Comparison of ENCODE assay signal across 8 cellular contexts in genomic region chr2:172234716-172235661, GRCh38.
DNase-seq lines count a peak whose midpoint lies in the region; ATAC-seq, FAIRE-seq and TF ChIP-seq lines count a peak whose summit lies in the region.

No MANE protein-coding gene starts in this region.

- TF ChIP-seq CTCF in SK-N-SH (IDR thresholded peaks at IDR 0.05) (no peak; the same call in 1 of the 2 replicates), choroid plexus epithelial cell (conservative IDR thresholded peaks at IDR 0.05; ENCODE audit: low read depth, low read length) (no peak)

- CTCF ChIA-PET in SK-N-SH (lab: Yijun Ruan, JAX): interaction anchor here (0.6 to 2.8 kb wide), 6 partner anchors 13 to 269 kb away, joined by 3 to 16 read pairs (median 4); no protein-coding TSS in a partner anchor

- H3K9me2 ChIP-seq in SK-N-SH: no peaks in the 10 kb centered on the region

- H3K4me1 ChIP-seq in SK-N-SH (ENCODE audit: control insufficient read depth in 1 of 2, insufficient read depth in 2 of 2, low read depth in 1 of 2, low read length in 1 of 2): peaks cover 7 to 21% of the 10 kb centered on the region in 2 experiments

- H3K4me3 ChIP-seq in SK-N-SH (ENCODE audit: low read depth in 2 of 2, low read length in 1 of 2): peak overlapping the region; percentile 42 to 55
- H3K4me3 ChIP-seq in choroid plexus epithelial cell (ENCODE audit: low read depth, low read length): peak overlapping the region; percentile 48

- peak overlapping the region; percentile 86 for H2AFZ ChIP-seq in SK-N-SH (ENCODE audit: low read depth)

- no peak overlapping the region for H3K27ac ChIP-seq in SK-N-SH (ENCODE audit: low read depth in 2 of 2, low read length in 1 of 2)
- peak overlapping the region; percentile 50 for H3K27ac ChIP-seq in temporal lobe (ENCODE audit: low read depth, low read length)

- WGBS in SK-N-SH (ENCODE audit: low lambda C conversion rate): 13% methylated on average over 44 of the region's 64 CpGs

- no peaks in the 10 kb centered on the region for H4K20me1 ChIP-seq in SK-N-SH (ENCODE audit: insufficient read depth)

- H3F3A ChIP-seq in SK-N-SH (replicated peaks; ENCODE audit: insufficient read depth): no peaks in the 10 kb centered on the region

- ATAC-seq in activated CD4-positive, CD25-positive, alpha-beta regulatory T cell treated with anti-CD3 and anti-CD28 coated beads, Interleukin-2, amount 50 U/mL, for 24 hours: peak; percentile 41 to 49

- H3K79me2 ChIP-seq in SK-N-SH (ENCODE audit: insufficient read depth): no peaks in the 10 kb centered on the region

- peak overlapping the region; percentile 79 for H3K4me2 ChIP-seq in SK-N-SH

- no peaks in the 10 kb centered on the region for H3K9me3 ChIP-seq in SK-N-SH

- no peaks in the 10 kb centered on the region for H3K27me3 ChIP-seq in SK-N-SH (ENCODE audit: insufficient read depth)

- no peak for FAIRE-seq in RCC 7860 (lab: Jason Lieb, UNC)

- POLR2A ChIA-PET in SK-N-SH (lab: Yijun Ruan, JAX): no interaction called here

- DNase-seq in activated CD4-positive, CD25-positive, alpha-beta regulatory T cell (lab: John Stamatoyannopoulos, UW): no peak
- DNase-seq in SK-N-SH: peak; percentile 77
- DNase-seq in choroid plexus epithelial cell (ENCODE audit: low read depth): no peak
- DNase-seq in lung microvascular endothelial cell (ENCODE audit: low read depth in 2 of 2): peak; percentile 33 to 36
- no peak for DNase-seq in RCC 7860 (ENCODE audit: low spot score)
- no peak for DNase-seq in inferior parietal cortex (ENCODE audit: extremely low spot score)

- no peaks in the 10 kb centered on the region for H3K36me3 ChIP-seq in SK-N-SH (replicated peaks in 1 of 2; ENCODE audit: control insufficient read depth in 1 of 2, insufficient read depth in 2 of 2, low read length in 1 of 2)

- no peak for TF ChIP-seq RAD21 in SK-N-SH (IDR thresholded peaks at IDR 0.05; ENCODE audit: low read length)

- H3K9ac ChIP-seq in SK-N-SH: 0 out of 2 replicates have a peak overlapping the region, but pooled peaks have one; percentile 5

- TF ChIP-seq EP300 in SK-N-SH (IDR thresholded peaks at IDR 0.05; ENCODE audit: borderline replicate concordance in 1 of 2, low read depth in 1 of 2, low read length in 1 of 2): no peak

TF ChIP-seq in SK-N-SH, 30 proteins besides CTCF, POLR2A, EP300 and RAD21:
- TF ChIP-seq MXI1 (IDR thresholded peaks at IDR 0.05; ENCODE audit: low read depth, low read length) (peak; percentile 61), FOXM1 (IDR thresholded peaks at IDR 0.05; ENCODE audit: low read depth) (no peak), MAX (IDR thresholded peaks at IDR 0.05; ENCODE audit: low read depth) (0 out of 2 replicates have a peak, but pooled peaks have one; percentile 9)

Comparison
In these comparisons a context has a peak if more than half of its experiments do, and no peak if none do; other contexts are left out.
1. DNase-seq: peak in SK-N-SH (single experiment) and lung microvascular endothelial cell (2 of 2); none in activated CD4-positive, CD25-positive, alpha-beta regulatory T cell (0 of 4), choroid plexus epithelial cell (single experiment), RCC 7860 (single experiment) and inferior parietal cortex (single experiment).